Comparison of ENCODE assay signal across 9 cellular contexts in the genomic region with DNA sequence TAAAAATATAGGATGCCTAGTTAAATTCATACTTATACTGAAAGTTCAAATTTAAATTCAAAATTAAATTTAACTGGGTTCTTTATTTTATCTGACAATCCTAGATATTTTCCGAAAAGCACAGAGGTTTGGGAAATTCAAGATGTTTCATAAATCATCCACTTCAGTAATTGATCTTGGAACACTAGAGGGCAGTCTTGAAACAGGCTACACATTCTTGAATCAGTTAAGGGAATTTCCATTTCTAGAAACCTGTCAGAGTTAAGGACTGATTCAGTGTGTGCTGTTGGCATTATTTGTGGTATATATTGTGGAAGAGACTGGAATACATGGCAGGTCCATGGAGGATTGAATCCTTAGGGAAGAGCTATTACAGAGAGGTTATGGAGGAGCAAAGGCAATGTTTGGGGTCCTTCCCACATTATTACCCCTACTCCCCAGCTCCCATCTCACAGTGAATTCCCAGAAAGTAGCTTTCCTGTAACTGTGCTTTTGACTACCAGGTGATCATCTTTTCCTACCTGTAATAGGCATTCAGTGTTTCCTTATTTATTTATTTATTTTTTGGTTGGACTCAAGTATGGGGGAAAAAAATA.
DNase-seq lines count a peak whose midpoint lies in the region; ATAC-seq, FAIRE-seq and TF ChIP-seq lines count a peak whose summit lies in the region.
"Had no signal": no experiment of that assay in that cellular context is flagged by ENCODE, and none has a peak within 500 bp of the region (broad histone marks: within the 10 kb centered on the region; RNA-seq: fewer than 3 reads in every experiment).

No MANE protein-coding gene starts in this region.

- no peaks in the 10 kb centered on the region for H3K27me3 Mint-ChIP-seq in endothelial cell (ENCODE audit: unreplicated experiment)
- peaks cover 0 to 25% (median 6%) of the 10 kb centered on the region in 5 donors for H3K27me3 Mint-ChIP-seq in naive thymus-derived CD4-positive, alpha-beta T cell

- intact Hi-C loops in naive thymus-derived CD4-positive, alpha-beta T cell (cut with micrococcal nuclease): loop anchor here (1.0 to 5.0 kb wide), 5 partner anchors 192 to 510 kb away; a partner anchor contains a TSS

- DNase-seq in NCI-H524 (lab: John Stamatoyannopoulos, UW) (peak; percentile 7 to 29), NCI-H524 treated with DMSO at 0.1 percent for 48 hours (lab: John Stamatoyannopoulos, UW) (no peak), HTR-8/SVneo (ENCODE audit: insufficient read length, low spot score) (peak; percentile 62), RKO (ENCODE audit: low spot score) (peak; percentile 79), endothelial cell (ENCODE audit: low spot score) (no peak), islet precursor cell (no peak)
- peak in 7 of 9 donors; percentile 26 to 62 (median 51) for DNase-seq in naive thymus-derived CD4-positive, alpha-beta T cell

- H3K27me3 ChIP-seq in naive thymus-derived CD4-positive, alpha-beta T cell (ENCODE audit: control insufficient read depth in 2 of 2, insufficient read depth in 2 of 2, low read length in 2 of 2): no peaks in the 10 kb centered on the region

- H3K27ac Mint-ChIP-seq in endothelial cell (ENCODE audit: unreplicated experiment): no peak overlapping the region
- H3K27ac Mint-ChIP-seq in naive thymus-derived CD4-positive, alpha-beta T cell: no peak overlapping the region

- CTCF ChIA-PET in naive thymus-derived CD4-positive, alpha-beta T cell (lab: Charles Lee): interaction anchor here (0.9 to 3.8 kb wide), 7 partner anchors 12 to 515 kb away, joined by 3 to 65 read pairs (median 3); no protein-coding TSS in a partner anchor

- H3K4me1 Mint-ChIP-seq in endothelial cell (ENCODE audit: unreplicated experiment): no peaks in the 10 kb centered on the region
- H3K4me1 Mint-ChIP-seq in naive thymus-derived CD4-positive, alpha-beta T cell: peaks cover 0 to 32% (median 0%) of the 10 kb centered on the region in 7 donors

- FAIRE-seq in HTR-8/SVneo (lab: Jason Lieb, UNC): no peak

- peak; percentile 66 for TF ChIP-seq CTCF in endothelial cell (IDR thresholded peaks at IDR 0.05; ENCODE audit: unreplicated experiment)

- no peaks in the 10 kb centered on the region for H3K9me3 Mint-ChIP-seq in endothelial cell (ENCODE audit: unreplicated experiment)
- no peaks in the 10 kb centered on the region for H3K9me3 Mint-ChIP-seq in naive thymus-derived CD4-positive, alpha-beta T cell
- H3K9me3 Mint-ChIP-seq: CD8-positive, alpha-beta memory T cell had no signal

- H3K9me3 ChIP-seq in naive thymus-derived CD4-positive, alpha-beta T cell (ENCODE audit: control insufficient read depth in 2 of 3, low read length in 3 of 3): no peaks in the 10 kb centered on the region

- POLR2A ChIA-PET in naive thymus-derived CD4-positive, alpha-beta T cell (lab: Charles Lee): no interaction called here

- no peaks in the 10 kb centered on the region for H3K36me3 ChIP-seq in naive thymus-derived CD4-positive, alpha-beta T cell (ENCODE audit: control insufficient read depth in 2 of 3, insufficient read depth in 3 of 3, low read length in 3 of 3)

- H3K4me3 Mint-ChIP-seq in endothelial cell (ENCODE audit: unreplicated experiment): no peak overlapping the region
- H3K4me3 Mint-ChIP-seq in naive thymus-derived CD4-positive, alpha-beta T cell: no peak overlapping the region
- H3K4me3 Mint-ChIP-seq: CD8-positive, alpha-beta memory T cell had no signal

- H3K27ac ChIP-seq in naive thymus-derived CD4-positive, alpha-beta T cell (ENCODE audit: low read depth, low read length): no peak overlapping the region

- no peak overlapping the region for H3K4me3 ChIP-seq in naive thymus-derived CD4-positive, alpha-beta T cell (ENCODE audit: low read length)

- peak; percentile 74 for ATAC-seq in GM21367 (IDR thresholded peaks at IDR 0.05; ENCODE audit: unreplicated experiment)
- ATAC-seq in naive thymus-derived CD4-positive, alpha-beta T cell: peak; percentile 86

- no peaks in the 10 kb centered on the region for H3K36me3 Mint-ChIP-seq in endothelial cell (ENCODE audit: low read depth, unreplicated experiment)
- no peaks in the 10 kb centered on the region for H3K36me3 Mint-ChIP-seq in naive thymus-derived CD4-positive, alpha-beta T cell
- H3K36me3 Mint-ChIP-seq: CD8-positive, alpha-beta memory T cell had no signal

- no peaks in the 10 kb centered on the region for H3K4me1 ChIP-seq in naive thymus-derived CD4-positive, alpha-beta T cell (ENCODE audit: control insufficient read depth in 2 of 2, insufficient read depth in 2 of 2, low read length in 2 of 2)

Comparison
In these comparisons a context has a peak if more than half of its experiments do, and no peak if none do; other contexts are left out.
1. DNase-seq: peak in NCI-H524 (2 of 2), HTR-8/SVneo (single experiment), RKO (single experiment) and naive thymus-derived CD4-positive, alpha-beta T cell (7 of 9); none in NCI-H524 treated with DMSO at 0.1 percent for 48 hours (single experiment), endothelial cell (single experiment) and islet precursor cell (single experiment).